In genomic region chr12:54414191-54414525, GRCh38 we compare ENCODE assay signal across 12 cellular contexts. TPM values are rescaled to one million over a fixed set of nuclear protein-coding genes. Genes with fewer than 3 reads are reported as not detected.
DNase-seq lines count a peak whose midpoint lies in the region; ATAC-seq and TF ChIP-seq lines count a peak whose summit lies in the region.
"Had no signal": no experiment of that assay in that cellular context is flagged by ENCODE, and none has a peak within 500 bp of the region (broad histone marks: within the 10 kb centered on the region; RNA-seq: fewer than 3 reads in every experiment).

No MANE protein-coding gene starts in this region.

- WGBS in ovary, 3 donors: 87 to 95% (median 92%) methylated on average over 3 of the region's 3 CpGs

- peaks cover 18 to 53% (median 33%) of the 10 kb centered on the region in 11 experiments for H3K36me3 ChIP-seq in BLaER1 treated with 17β-estradiol and CSF1 and Interleukin-3, amounts not matched to agents 10 nM and 100 nM
- H3K36me3 ChIP-seq in KOPT-K1 (ENCODE audit: insufficient read depth, low read length) (peaks cover 23% of the 10 kb centered on the region), ovary (no peaks in the 10 kb centered on the region)

- H3K4me3 Mint-ChIP-seq in dendritic cell treated with granulocyte-macrophage colony-stimulating factor and Interleukin-4, amounts not matched to agents 40 ng/mL and 50 ng/mL, for 4 days: peak overlapping the region; percentile 73
- H3K4me3 Mint-ChIP-seq: mesothelial cell of epicardium had no signal

- peaks cover 15 to 80% (median 59%) of the 10 kb centered on the region in 11 experiments; a peak in 18 of 22 replicates for H4K20me1 ChIP-seq in BLaER1 treated with 17β-estradiol and CSF1 and Interleukin-3, amounts not matched to agents 10 nM and 100 nM

- no peaks in the 10 kb centered on the region for H3K9me3 ChIP-seq in BLaER1 treated with 17β-estradiol and CSF1 and Interleukin-3, amounts not matched to agents 10 nM and 100 nM (replicated peaks in 1 of 11)
- H3K9me3 ChIP-seq in KOPT-K1 (ENCODE audit: insufficient read depth, low read length, poor library complexity, severe bottlenecking): no peaks in the 10 kb centered on the region
- H3K9me3 ChIP-seq in ovary: no peaks in the 10 kb centered on the region

- no peak for TF ChIP-seq CTCF in ovary (IDR thresholded peaks at IDR 0.05)

- H3K27me3 Mint-ChIP-seq in dendritic cell treated with granulocyte-macrophage colony-stimulating factor and Interleukin-4, amounts not matched to agents 40 ng/mL and 50 ng/mL, for 4 days: no peaks in the 10 kb centered on the region

- no peak for ATAC-seq in left lobe of liver

- DNase-seq in ovary (no peak), HUDEP-2 (lab: John Stamatoyannopoulos, UW; ENCODE audit: unreplicated experiment in 76 of 76) (no peak), left lobe of liver (ENCODE audit: low spot score) (no peak), NCI-H1092 (lab: John Stamatoyannopoulos, UW) (no peak), iPS-NIHi11 (ENCODE audit: low spot score) (no peak)
- DNase-seq: anterior cingulate cortex, GOT3 had no signal

- H3K4me2 ChIP-seq in BLaER1 treated with 17β-estradiol and CSF1 and Interleukin-3, amounts not matched to agents 10 nM and 100 nM: peak overlapping the region; percentile 92 to 100 (median 99)

- H3K36me3 Mint-ChIP-seq in dendritic cell treated with granulocyte-macrophage colony-stimulating factor and Interleukin-4, amounts not matched to agents 40 ng/mL and 50 ng/mL, for 4 days (ENCODE audit: low read depth): peaks cover 69% of the 10 kb centered on the region

- no peaks in the 10 kb centered on the region for H3K27me3 ChIP-seq in BLaER1 treated with 17β-estradiol and CSF1 and Interleukin-3, amounts not matched to agents 10 nM and 100 nM
- H3K27me3 ChIP-seq in ovary: no peaks in the 10 kb centered on the region

- H3K9me3 Mint-ChIP-seq in dendritic cell treated with granulocyte-macrophage colony-stimulating factor and Interleukin-4, amounts not matched to agents 40 ng/mL and 50 ng/mL, for 4 days: no peaks in the 10 kb centered on the region
- H3K9me3 Mint-ChIP-seq: mesothelial cell of epicardium had no signal

- no peak for TF ChIP-seq POLR2A in ovary (IDR thresholded peaks at IDR 0.05)

- H3K4me3 ChIP-seq in BLaER1 treated with 17β-estradiol and CSF1 and Interleukin-3, amounts not matched to agents 10 nM and 100 nM: peak overlapping the region; percentile 38 to 100 (median 60); a peak in 19 of 20 replicates
- H3K4me3 ChIP-seq in ovary: peak overlapping the region; percentile 17

- H3K4me1 Mint-ChIP-seq in dendritic cell treated with granulocyte-macrophage colony-stimulating factor and Interleukin-4, amounts not matched to agents 40 ng/mL and 50 ng/mL, for 4 days (ENCODE audit: low read depth): peaks cover 83% of the 10 kb centered on the region

- H3K4me1 ChIP-seq in BLaER1 treated with 17β-estradiol and CSF1 and Interleukin-3, amounts not matched to agents 10 nM and 100 nM: peaks cover 75 to 80% (median 79%) of the 10 kb centered on the region in 10 experiments
- H3K4me1 ChIP-seq in ovary (ENCODE audit: insufficient read depth): peaks cover 13% of the 10 kb centered on the region

- peak overlapping the region; percentile 90 for H3K27ac Mint-ChIP-seq in dendritic cell treated with granulocyte-macrophage colony-stimulating factor and Interleukin-4, amounts not matched to agents 40 ng/mL and 50 ng/mL, for 4 days
- H3K27ac Mint-ChIP-seq: mesothelial cell of epicardium had no signal

- no peak for TF ChIP-seq EP300 in ovary (IDR thresholded peaks at IDR 0.05)

- H3K27ac ChIP-seq in BLaER1 treated with 17β-estradiol and CSF1 and Interleukin-3, amounts not matched to agents 10 nM and 100 nM: peak overlapping the region; percentile 81 to 93 (median 89)
- H3K27ac ChIP-seq in KOPT-K1 (ENCODE audit: low read depth, low read length, poor library complexity, severe bottlenecking) (peak overlapping the region; percentile 98), ovary (no peak overlapping the region)

- peak overlapping the region; percentile 64 to 93 (median 79); a peak in 21 of 22 replicates for H3K9ac ChIP-seq in BLaER1 treated with 17β-estradiol and CSF1 and Interleukin-3, amounts not matched to agents 10 nM and 100 nM

- intact Hi-C loops in dendritic cell treated with granulocyte-macrophage colony-stimulating factor and Interleukin-4, amounts not matched to agents 40 ng/mL and 50 ng/mL, for 4 days (cut with micrococcal nuclease): loop anchor here (5.0 kb wide), 1 partner anchor 83 kb away; the partner anchor contains the start of gene NCKAP1L
- intact Hi-C loops in ovary (cut with DNase I): no loop called here

RNA-seq across cellular contexts. Expression of gene ITGA5, which starts 4.9 kb away (rescaled TPM):
- total RNA-seq in ovary (10 to 100 TPM; 32.6 to 82.5 (median 41.5) TPM), left lobe of liver (29.2 TPM)
- 10 to 100 TPM; 37.4 to 100.0 TPM for polyA plus RNA-seq in ovary

RNA-seq across cellular contexts. Expression of gene ZNF385A, which starts 29.6 kb away (rescaled TPM):
- total RNA-seq in ovary: 10 to 100 TPM in 1 of 7 donors, 1 to 10 TPM in 6; 4.3 to 30.5 (median 6.5) TPM
- polyA plus RNA-seq in ovary: 1 to 10 TPM; 3.6 to 4.5 TPM
- total RNA-seq in left lobe of liver: 3.3 TPM

RNA-seq across cellular contexts. Expression of gene GPR84, which starts 49.9 kb away (rescaled TPM):
- total RNA-seq in ovary (1 to 10 TPM in 2 of 7 donors, under 1 TPM in 5; 0.12 to 3.1 (median 0.43) TPM), left lobe of liver (not detected)
- under 1 TPM; 0.22 to 0.42 TPM for polyA plus RNA-seq in ovary
- total RNA-seq: frontal cortex had no signal

RNA-seq across cellular contexts. Expression of gene GTSF1, which starts 59.2 kb away (rescaled TPM):
- total RNA-seq in ovary: under 1 TPM in 2 of 7 donors, not detected in 5; 0.54 to 0.55 TPM
- 1 to 10 TPM in 1 of 2 donors, under 1 TPM in 1; 0.85 to 1.0 TPM for polyA plus RNA-seq in ovary
- 0.45 TPM for total RNA-seq in left lobe of liver
- total RNA-seq: frontal cortex, mesothelial cell of epicardium had no signal

Comparison
In these comparisons a context has a peak if more than half of its experiments do, and no peak if none do; other contexts are left out.
1. H3K27ac ChIP-seq: peak in BLaER1 treated with 17β-estradiol and CSF1 and Interleukin-3, amounts not matched to agents 10 nM and 100 nM (11 of 11) and KOPT-K1 (single experiment); none in ovary (0 of 2).